Comparison of ENCODE assay signal across 25 cellular contexts in the genomic region with DNA sequence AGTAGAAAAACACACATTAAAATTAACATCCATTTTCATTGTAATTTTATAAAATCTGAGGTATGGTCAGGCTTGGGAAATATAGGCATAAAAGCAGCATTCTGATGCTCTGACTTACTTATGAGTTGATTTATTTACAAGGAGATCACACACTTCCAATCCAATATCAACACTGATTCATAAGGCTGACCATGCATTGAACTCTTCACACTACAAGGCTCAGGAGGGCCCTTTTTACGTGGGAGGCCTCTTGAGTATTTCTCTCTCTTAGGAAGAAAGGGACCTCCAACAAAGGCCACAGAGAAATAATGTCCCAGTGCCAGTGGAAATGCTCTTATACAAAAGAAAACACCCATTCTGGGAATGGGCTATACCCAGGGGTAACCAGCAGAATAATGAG.
A peak's percentile ranks its signal among the peaks of the same experiment; 100 is the strongest.
DNase-seq lines count a peak whose midpoint lies in the region; ATAC-seq, FAIRE-seq and TF ChIP-seq lines count a peak whose summit lies in the region.
"Had no signal": no experiment of that assay in that cellular context is flagged by ENCODE, and none has a peak within 500 bp of the region (broad histone marks: within the 10 kb centered on the region; RNA-seq: fewer than 3 reads in every experiment).

No MANE protein-coding gene starts in this region.

- no peak overlapping the region for H3K4me3 ChIP-seq in astrocyte (ENCODE audit: insufficient read depth, low read depth, low read length)
- no peak overlapping the region for H3K4me3 ChIP-seq in fibroblast of lung (replicated peaks in 1 of 4; ENCODE audit: control extremely low read depth in 1 of 4, insufficient read depth in 1 of 4, low read depth in 3 of 4, low read length in 4 of 4)
- H3K4me3 ChIP-seq in osteoblast (ENCODE audit: insufficient read depth, low read length) = no peak overlapping the region
- H3K4me3 ChIP-seq in mammary epithelial cell (replicated peaks in 1 of 3; ENCODE audit: insufficient read depth in 1 of 3, low read depth in 2 of 3, low read length in 3 of 3) = no peak overlapping the region
- H3K4me3 ChIP-seq: HAP-1 had no signal

- H3K9ac ChIP-seq in astrocyte (ENCODE audit: low read length) (no peak overlapping the region), fibroblast of lung (ENCODE audit: insufficient read depth, low read length) (no peak overlapping the region), mammary epithelial cell (ENCODE audit: insufficient read depth, low read length) (no peak overlapping the region)

- no peak overlapping the region for H3K4me3 Mint-ChIP-seq in astrocyte (ENCODE audit: unreplicated experiment)
- H3K4me3 Mint-ChIP-seq: CD4-positive, CD25-positive, alpha-beta regulatory T cell; IgD-negative memory B cell had no signal

- FAIRE-seq in astrocyte (lab: Jason Lieb, UNC) = no peak
- FAIRE-seq: GM19239, RCC 7860 had no signal

- DNase-seq in Caki2 (ENCODE audit: low read depth) = peak; percentile 19
- peak; percentile 42 for DNase-seq in astrocyte (ENCODE audit: low read depth)
- DNase-seq in fibroblast of lung (ENCODE audit: low read depth in 2 of 2) = peak; percentile 12 to 49
- no peak for DNase-seq in osteoblast (ENCODE audit: insufficient read length, low spot score, missing footprints)
- no peak for DNase-seq in mammary epithelial cell
- DNase-seq in NCI-H1105 (lab: John Stamatoyannopoulos, UW) = no peak
- no peak for DNase-seq in HuH-7 (ENCODE audit: low spot score)
- DNase-seq: 8988T; BE2C; CD4-positive, CD25-positive, alpha-beta regulatory T cell; COR-L47; GDM1; Karpas-422; NCI-H1092; NCI-H146; NCI-H2029 treated with DMSO at 0.1 percent for 48 hours; NCI-H446 treated with DMSO at 0.1 percent for 48 hours; NCI-H69; Right ventricle myocardium superior had no signal

- no peaks in the 10 kb centered on the region for H3K36me3 Mint-ChIP-seq in astrocyte (ENCODE audit: low read depth, unreplicated experiment)
- H3K36me3 Mint-ChIP-seq: CD4-positive, CD25-positive, alpha-beta regulatory T cell; IgD-negative memory B cell had no signal

- in situ Hi-C loops in Caki2 (cut with HindIII; ENCODE audit: low pct_unique_long_range_greater_than_20kb, low sequenced_read_pairs) = no loop called here
- in situ Hi-C loops in mammary epithelial cell (cut with MboI; ENCODE audit: low sequenced_read_pairs in 2 of 2) = no loop called here

- H3K27me3 Mint-ChIP-seq in astrocyte (ENCODE audit: low read depth, unreplicated experiment) = no peaks in the 10 kb centered on the region

- no peak overlapping the region for H3K27ac ChIP-seq in astrocyte (ENCODE audit: low read depth, low read length)
- no peak overlapping the region for H3K27ac ChIP-seq in fibroblast of lung (ENCODE audit: insufficient read depth, low read length)
- H3K27ac ChIP-seq in osteoblast (ENCODE audit: low read depth, low read length) = peak overlapping the region; percentile 46
- no peak overlapping the region for H3K27ac ChIP-seq in mammary epithelial cell (ENCODE audit: insufficient read depth, low read depth, low read length)
- H3K27ac ChIP-seq: HL-60 had no signal

- H4K20me1 ChIP-seq in astrocyte (ENCODE audit: insufficient read depth, low read length) (no peaks in the 10 kb centered on the region), fibroblast of lung (ENCODE audit: control insufficient read depth, extremely low read depth, insufficient read depth, low read length) (no peaks in the 10 kb centered on the region), osteoblast (ENCODE audit: insufficient read depth, low read length) (no peaks in the 10 kb centered on the region), mammary epithelial cell (ENCODE audit: insufficient read depth, low read length) (no peaks in the 10 kb centered on the region)

- H3K4me1 ChIP-seq in astrocyte (ENCODE audit: insufficient read depth, low read length) (no peaks in the 10 kb centered on the region), fibroblast of lung (ENCODE audit: control insufficient read depth, extremely low read depth, insufficient read depth, low read length) (no peaks in the 10 kb centered on the region), osteoblast (ENCODE audit: insufficient read depth, low read length) (peaks cover 11% of the 10 kb centered on the region), mammary epithelial cell (ENCODE audit: insufficient read depth, low read length) (no peaks in the 10 kb centered on the region)
- H3K4me1 ChIP-seq: BE2C, HAP-1 had no signal

- no peaks in the 10 kb centered on the region for H3K4me1 Mint-ChIP-seq in astrocyte (ENCODE audit: low read depth, unreplicated experiment)
- H3K4me1 Mint-ChIP-seq: CD4-positive, CD25-positive, alpha-beta regulatory T cell; IgD-negative memory B cell had no signal

- no peak overlapping the region for H3K4me2 ChIP-seq in astrocyte (ENCODE audit: low read length)
- H3K4me2 ChIP-seq in fibroblast of lung (ENCODE audit: extremely low read depth, insufficient read depth, low read length) = no peak overlapping the region
- H3K4me2 ChIP-seq in osteoblast (ENCODE audit: insufficient read depth, low read length) = peak overlapping the region; percentile 16
- no peak overlapping the region for H3K4me2 ChIP-seq in mammary epithelial cell (ENCODE audit: insufficient read depth, low read depth, low read length)

- no peaks in the 10 kb centered on the region for H3K9me3 Mint-ChIP-seq in astrocyte (ENCODE audit: unreplicated experiment)
- H3K9me3 Mint-ChIP-seq: CD4-positive, CD25-positive, alpha-beta regulatory T cell; IgD-negative memory B cell had no signal

- 0% methylated on average over 1 of the region's 1 CpG for WGBS in mammary epithelial cell (ENCODE audit: low coverage, missing lambda C conversion rate)

- no peaks in the 10 kb centered on the region for H3K36me3 ChIP-seq in astrocyte (ENCODE audit: insufficient read depth, low read length)
- H3K36me3 ChIP-seq in fibroblast of lung (ENCODE audit: control insufficient read depth, insufficient read depth, low read length) = no peaks in the 10 kb centered on the region
- H3K36me3 ChIP-seq in osteoblast (ENCODE audit: insufficient read depth, low read length) = no peaks in the 10 kb centered on the region
- no peaks in the 10 kb centered on the region for H3K36me3 ChIP-seq in mammary epithelial cell (ENCODE audit: insufficient read depth, low read length)
- H3K36me3 ChIP-seq: BE2C, HAP-1 had no signal

- CTCF ChIA-PET in mammary epithelial cell (lab: Charles Lee; ENCODE audit: low non-redundant PET) = no interaction called here

- no peaks in the 10 kb centered on the region for H3K27me3 ChIP-seq in astrocyte (ENCODE audit: insufficient read depth, low read length)
- H3K27me3 ChIP-seq in fibroblast of lung (ENCODE audit: control insufficient read depth, insufficient read depth, low read length) = no peaks in the 10 kb centered on the region
- H3K27me3 ChIP-seq in osteoblast (ENCODE audit: insufficient read depth, low read length) = peaks cover 8% of the 10 kb centered on the region
- no peaks in the 10 kb centered on the region for H3K27me3 ChIP-seq in mammary epithelial cell (ENCODE audit: insufficient read depth, low read length)
- H3K27me3 ChIP-seq: BE2C had no signal

- H3K9me3 ChIP-seq in astrocyte (ENCODE audit: insufficient read depth, low read depth, low read length) (no peaks in the 10 kb centered on the region), fibroblast of lung (ENCODE audit: control insufficient read depth, insufficient read depth, low read depth, low read length) (no peaks in the 10 kb centered on the region), osteoblast (ENCODE audit: low read depth, low read length) (no peaks in the 10 kb centered on the region), mammary epithelial cell (replicated peaks; ENCODE audit: insufficient read depth, low read length) (peaks cover 9% of the 10 kb centered on the region)
- H3K9me3 ChIP-seq: BE2C, HAP-1 had no signal

- dilution Hi-C loops in mammary epithelial cell (cut with HindIII; ENCODE audit: low sequenced_read_pairs) = no loop called here

- no peak for TF ChIP-seq CTCF in astrocyte (IDR thresholded peaks at IDR 0.05; ENCODE audit: insufficient read depth, low read depth, low read length)
- TF ChIP-seq CTCF in fibroblast of lung (conservative IDR thresholded peaks at IDR 0.05 in 1 of 2, IDR thresholded peaks at IDR 0.05 in 1 of 2; ENCODE audit: low read depth in 1 of 2, low read length in 2 of 2) = no peak
- TF ChIP-seq CTCF in osteoblast (IDR thresholded peaks at IDR 0.05; ENCODE audit: extremely low read depth, low read depth, low read length) = no peak
- no peak for TF ChIP-seq CTCF in mammary epithelial cell (conservative IDR thresholded peaks at IDR 0.05 in 1 of 2, IDR thresholded peaks at IDR 0.05 in 1 of 2; ENCODE audit: extremely low read depth in 1 of 2, insufficient read depth in 1 of 2, low read depth in 1 of 2, low read length in 2 of 2)

- H3K79me2 ChIP-seq in astrocyte (ENCODE audit: insufficient read depth, low read length) = no peaks in the 10 kb centered on the region
- no peaks in the 10 kb centered on the region for H3K79me2 ChIP-seq in fibroblast of lung (ENCODE audit: control insufficient read depth, insufficient read depth, low read length)
- H3K79me2 ChIP-seq in osteoblast (ENCODE audit: insufficient read depth, low read length) = no peaks in the 10 kb centered on the region
- no peaks in the 10 kb centered on the region for H3K79me2 ChIP-seq in mammary epithelial cell (ENCODE audit: insufficient read depth, low read length)

- no peak overlapping the region for H3K27ac Mint-ChIP-seq in astrocyte (ENCODE audit: unreplicated experiment)
- H3K27ac Mint-ChIP-seq: CD4-positive, CD25-positive, alpha-beta regulatory T cell; IgD-negative memory B cell had no signal

- ATAC-seq in GM18519 (IDR thresholded peaks at IDR 0.05; ENCODE audit: low FRiP score, unreplicated experiment) = no peak

- H2AFZ ChIP-seq in astrocyte (ENCODE audit: low read depth, low read length) = no peak overlapping the region
- H2AFZ ChIP-seq in fibroblast of lung (ENCODE audit: low read length) = no peak overlapping the region
- H2AFZ ChIP-seq in osteoblast (ENCODE audit: low read length) = no peak overlapping the region
- H2AFZ ChIP-seq in mammary epithelial cell (ENCODE audit: low read depth, low read length) = no peak overlapping the region

- no TSS peak for BruUV-seq in mammary epithelial cell (replicated peaks; lab: Mats Ljungman, UMichigan)

- intact Hi-C loops in mammary epithelial cell (cut with micrococcal nuclease) = no loop called here

Comparison
In these comparisons a context has a peak if more than half of its experiments do, and no peak if none do; other contexts are left out.
1. DNase-seq: peak in Caki2 (single experiment), astrocyte (single experiment) and fibroblast of lung (2 of 2); none in osteoblast (single experiment), mammary epithelial cell (single experiment), NCI-H1105 (single experiment) and HuH-7 (single experiment).